ENCODE assay signal across 27 cellular contexts in the genomic region with DNA sequence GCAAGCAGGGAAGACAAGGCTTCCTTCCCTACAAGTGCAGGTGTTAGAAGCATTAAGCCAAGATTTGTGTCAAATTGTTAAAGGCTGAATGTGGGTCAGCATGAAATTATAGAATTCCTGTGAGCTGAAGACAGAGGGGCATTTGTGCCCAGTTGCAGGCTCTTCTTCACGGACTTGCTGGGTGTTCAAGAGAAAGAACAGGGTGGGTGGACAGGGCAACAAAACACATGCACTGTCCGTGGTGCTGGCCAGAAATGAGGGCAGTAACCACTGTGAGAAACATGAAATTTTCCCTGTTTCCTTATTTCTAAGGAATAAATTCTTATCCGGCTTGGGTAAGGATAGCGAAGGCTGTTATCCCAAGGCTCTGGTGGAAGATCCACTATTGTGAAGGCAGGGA.
"Had no signal": no experiment of that assay in that cellular context is flagged by ENCODE, and none has a peak within 500 bp of the region (broad histone marks: within the 10 kb centered on the region; RNA-seq: fewer than 3 reads in every experiment).

No MANE protein-coding gene starts in this region.

- H3K27ac ChIP-seq: brain microvascular endothelial cell, coronary artery, dorsolateral prefrontal cortex, gastroesophageal sphincter, left ventricle myocardium inferior, tibial nerve had no signal

- H3K4me1 ChIP-seq: gastroesophageal sphincter, left ventricle myocardium inferior, tibial nerve had no signal

- H3K9me3 Mint-ChIP-seq: activated naive CD8-positive, alpha-beta T cell treated with anti-CD3 and anti-CD28 coated beads, Interleukin-2, amount 10 ng/mL, durations not matched to agents 7 days and 5 days had no signal

- H3K4me3 ChIP-seq: coronary artery, dorsolateral prefrontal cortex, gastroesophageal sphincter, left ventricle myocardium inferior, lung, tibial nerve had no signal

- H3K36me3 ChIP-seq: brain microvascular endothelial cell, gastroesophageal sphincter, left ventricle myocardium inferior, tibial nerve had no signal

- H3K9me3 ChIP-seq: gastroesophageal sphincter, left ventricle myocardium inferior, tibial nerve had no signal

- H3K27me3 ChIP-seq: brain microvascular endothelial cell, dorsolateral prefrontal cortex, gastroesophageal sphincter, tibial nerve had no signal

- H3K27me3 Mint-ChIP-seq: activated CD4-positive, alpha-beta T cell treated with anti-CD3 and anti-CD28 coated beads, Interleukin-2, amount 10 ng/mL, durations not matched to agents 7 days and 5 days; activated naive CD8-positive, alpha-beta T cell treated with anti-CD3 and anti-CD28 coated beads, Interleukin-2, amount 10 ng/mL, durations not matched to agents 7 days and 5 days; naive B cell; T-helper 17 cell had no signal

- DNase-seq: activated CD4-positive, alpha-beta T cell treated with anti-CD3 and anti-CD28 coated beads for 1 hour; activated CD4-positive, alpha-beta T cell treated with anti-CD3 and anti-CD28 coated beads, Interleukin-2, amount 10 ng/mL, durations not matched to agents 7 days and 5 days; activated CD8-positive, alpha-beta T cell treated with anti-CD3 and anti-CD28 coated beads, Interleukin-2, amount 10 ng/mL, durations not matched to agents 7 days and 5 days; activated effector memory CD4-positive, alpha-beta T cell treated with anti-CD3 and anti-CD28 coated beads, Interleukin-2, amount 50 U/mL, for 16 hours; activated naive CD4-positive, alpha-beta T cell treated with anti-CD3 and anti-CD28 coated beads for 36 hours; activated naive CD8-positive, alpha-beta T cell treated with anti-CD3 and anti-CD28 coated beads, Interleukin-2, amount 10 ng/mL, durations not matched to agents 7 days and 5 days; activated T-cell treated with anti-CD3 and anti-CD28 coated beads, Interleukin-2, amount 50 U/mL, for 1 hour; amniotic stem cell; brain microvascular endothelial cell; dorsolateral prefrontal cortex; effector memory CD4-positive, alpha-beta T cell; erythroblast; hippocampal formation; left ventricle myocardium inferior; naive B cell; posterior cingulate gyrus; right cardiac atrium; stimulated activated CD4-positive, alpha-beta T cell treated with anti-CD3 and anti-CD28 coated beads, Interleukin-2, amount 100 ng/mL, for 48 hours; stimulated activated naive CD4-positive, alpha-beta T cell treated with Interleukin-2 at 50 U/mL for 16 hours; SW 1271; T-helper 17 cell; T1000 had no signal

- H3K4me1 Mint-ChIP-seq: activated CD4-positive, alpha-beta T cell treated with anti-CD3 and anti-CD28 coated beads, Interleukin-2, amount 10 ng/mL, durations not matched to agents 7 days and 5 days; activated naive CD8-positive, alpha-beta T cell treated with anti-CD3 and anti-CD28 coated beads, Interleukin-2, amount 10 ng/mL, durations not matched to agents 7 days and 5 days; naive B cell; T-helper 17 cell had no signal

- H3K36me3 Mint-ChIP-seq: activated naive CD8-positive, alpha-beta T cell treated with anti-CD3 and anti-CD28 coated beads, Interleukin-2, amount 10 ng/mL, durations not matched to agents 7 days and 5 days; naive B cell had no signal

- ATAC-seq: activated CD8-positive, alpha-beta T cell treated with anti-CD3 and anti-CD28 coated beads, Interleukin-2, amount 10 ng/mL, durations not matched to agents 7 days and 5 days; gastroesophageal sphincter; right cardiac atrium; T-helper 17 cell had no signal

- H3K27ac Mint-ChIP-seq: activated CD4-positive, alpha-beta T cell treated with anti-CD3 and anti-CD28 coated beads, Interleukin-2, amount 10 ng/mL, durations not matched to agents 7 days and 5 days; activated CD8-positive, alpha-beta T cell treated with anti-CD3 and anti-CD28 coated beads, Interleukin-2, amount 10 ng/mL, durations not matched to agents 7 days and 5 days; activated naive CD4-positive, alpha-beta T cell treated with anti-CD3 and anti-CD28 coated beads for 36 hours; activated naive CD8-positive, alpha-beta T cell treated with anti-CD3 and anti-CD28 coated beads, Interleukin-2, amount 10 ng/mL, durations not matched to agents 7 days and 5 days; activated T-helper 1 cell treated with anti-CD3 and anti-CD28 coated beads, Interleukin-12 subunit alpha, Interleukin-12 subunit beta, Interleukin-2, Interleukin-4 antibody, amounts not matched to agents 30 ng/mL and 10 ng/mL and 1 ng/mL, durations not matched to agents 14 hours and 24 hours and 36 hours; naive B cell; T-helper 17 cell had no signal

- H3K4me3 Mint-ChIP-seq: activated CD4-positive, alpha-beta T cell treated with anti-CD3 and anti-CD28 coated beads, Interleukin-2, amount 10 ng/mL, durations not matched to agents 7 days and 5 days; activated CD8-positive, alpha-beta T cell treated with anti-CD3 and anti-CD28 coated beads, Interleukin-2, amount 10 ng/mL, durations not matched to agents 7 days and 5 days; activated naive CD4-positive, alpha-beta T cell treated with anti-CD3 and anti-CD28 coated beads for 36 hours; activated naive CD8-positive, alpha-beta T cell treated with anti-CD3 and anti-CD28 coated beads, Interleukin-2, amount 10 ng/mL, durations not matched to agents 7 days and 5 days; activated T-helper 1 cell treated with anti-CD3 and anti-CD28 coated beads, Interleukin-12 subunit alpha, Interleukin-12 subunit beta, Interleukin-2, Interleukin-4 antibody, amounts not matched to agents 30 ng/mL and 10 ng/mL and 1 ng/mL, durations not matched to agents 14 hours and 24 hours and 36 hours; naive B cell; T-helper 17 cell had no signal
